1 cellular context compared by ENCODE assay signal in genomic region chr1:6871300-6871972, GRCh38.
TF ChIP-seq lines count a peak whose summit lies in the region.

No MANE protein-coding gene starts in this region.

TF ChIP-seq in HEK293, 187 proteins besides CTCF, POLR2A, EP300 and RAD21 (continued from another document):
- no peak for TF ChIP-seq SETDB1 (IDR thresholded peaks at IDR 0.05; ENCODE audit: insufficient read length, low read length)
- TF ChIP-seq, protein P1, sequence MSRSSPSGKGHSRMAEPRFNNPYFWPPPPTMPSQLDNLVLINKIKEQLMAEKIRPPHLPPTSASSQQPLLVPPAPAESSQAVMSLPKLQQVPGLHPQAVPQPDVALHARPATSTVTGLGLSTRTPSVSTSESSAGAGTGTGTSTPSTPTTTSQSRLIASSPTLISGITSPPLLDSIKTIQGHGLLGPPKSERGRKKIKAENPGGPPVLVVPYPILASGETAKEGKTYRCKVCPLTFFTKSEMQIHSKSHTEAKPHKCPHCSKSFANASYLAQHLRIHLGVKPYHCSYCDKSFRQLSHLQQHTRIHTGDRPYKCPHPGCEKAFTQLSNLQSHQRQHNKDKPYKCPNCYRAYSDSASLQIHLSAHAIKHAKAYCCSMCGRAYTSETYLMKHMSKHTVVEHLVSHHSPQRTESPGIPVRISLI (tag by site-specific recombination; IDR thresholded peaks at IDR 0.05): no peak
